Comparison of ENCODE assay signal across 9 cellular contexts in genomic region chr12:128259556-128260070, GRCh38. TPM values are rescaled to one million over a fixed set of nuclear protein-coding genes. Genes with fewer than 3 reads are reported as not detected.
DNase-seq lines count a peak whose midpoint lies in the region; ATAC-seq and TF ChIP-seq lines count a peak whose summit lies in the region.
"Had no signal": no experiment of that assay in that cellular context is flagged by ENCODE, and none has a peak within 500 bp of the region (broad histone marks: within the 10 kb centered on the region; RNA-seq: fewer than 3 reads in every experiment).

No MANE protein-coding gene starts in this region.

- 23% methylated on average over 2 of the region's 5 CpGs for WGBS in mesenchymal stem cell

- H3K4me1 ChIP-seq in mesenchymal stem cell (ENCODE audit: control insufficient read depth, insufficient read depth, low read depth, low read length), result no peaks in the 10 kb centered on the region

- no peaks in the 10 kb centered on the region for H3K79me1 ChIP-seq in mesenchymal stem cell (replicated peaks; ENCODE audit: low read length, poor library complexity, severe bottlenecking)

- peaks cover 3 to 8% of the 10 kb centered on the region in 2 experiments for H3K27me3 ChIP-seq in mesenchymal stem cell (ENCODE audit: control insufficient read depth in 1 of 2, insufficient read depth in 1 of 2, low read length in 2 of 2)

- no peak overlapping the region for H3K4me3 ChIP-seq in astrocyte of the cerebellum (ENCODE audit: low read depth, low read length)
- H3K4me3 ChIP-seq in mesenchymal stem cell (ENCODE audit: insufficient read depth in 1 of 2, low read depth in 1 of 2, low read length in 2 of 2), result no peak overlapping the region

- POLR2A ChIA-PET in activated CD4-positive, alpha-beta memory T cell treated with anti-CD3 and anti-CD28 coated beads, Interleukin-2, amount 10 ng/mL, durations not matched to agents 7 days and 5 days (lab: Charles Lee), result no interaction called here

- ATAC-seq in GM19463 (IDR thresholded peaks at IDR 0.05; ENCODE audit: unreplicated experiment), result no peak
- ATAC-seq: left colon had no signal

- no peak overlapping the region for H3K4me3 Mint-ChIP-seq in activated CD4-positive, alpha-beta memory T cell treated with anti-CD3 and anti-CD28 coated beads, Interleukin-2, amount 10 ng/mL, durations not matched to agents 7 days and 5 days

- no peak overlapping the region for H2BK12ac ChIP-seq in mesenchymal stem cell (ENCODE audit: low read length in 2 of 2)

- H3K18ac ChIP-seq in mesenchymal stem cell (ENCODE audit: low read depth in 1 of 2, low read length in 2 of 2), result no peak overlapping the region

- TF ChIP-seq CTCF in GM12872 (IDR thresholded peaks at IDR 0.05; ENCODE audit: insufficient read depth, low read depth, low read length) (peak; percentile 54), astrocyte of the cerebellum (IDR thresholded peaks at IDR 0.05; ENCODE audit: low read depth, low read length, missing control alignments) (peak; percentile 56)

- CTCF ChIA-PET in activated CD4-positive, alpha-beta memory T cell treated with anti-CD3 and anti-CD28 coated beads, Interleukin-2, amount 10 ng/mL, durations not matched to agents 7 days and 5 days (lab: Charles Lee), result interaction anchor here (0.6 to 1.2 kb wide), 5 partner anchors 11 to 122 kb away, joined by 3 to 5 read pairs (median 4); no protein-coding TSS in a partner anchor

- no peaks in the 10 kb centered on the region for H3K36me3 Mint-ChIP-seq in activated CD4-positive, alpha-beta memory T cell treated with anti-CD3 and anti-CD28 coated beads, Interleukin-2, amount 10 ng/mL, durations not matched to agents 7 days and 5 days (ENCODE audit: low read depth)

- peak; percentile 47 for DNase-seq in NCI-H1048 (lab: John Stamatoyannopoulos, UW)
- no peak for DNase-seq in astrocyte of the cerebellum (ENCODE audit: low read depth)
- DNase-seq in kidney tubule cell (ENCODE audit: low spot score), result peak; percentile 30
- no peak for DNase-seq in mesenchymal stem cell
- DNase-seq in activated CD4-positive, alpha-beta memory T cell treated with anti-CD3 and anti-CD28 coated beads, Interleukin-2, amount 10 ng/mL, durations not matched to agents 7 days and 5 days, result no peak

- in situ Hi-C loops in astrocyte of the cerebellum (cut with HindIII; ENCODE audit: low sequenced_read_pairs), result no loop called here

- no peak overlapping the region for H3K4ac ChIP-seq in mesenchymal stem cell (ENCODE audit: low read depth in 1 of 2, low read length in 2 of 2)

- no peak overlapping the region for H3K27ac Mint-ChIP-seq in activated CD4-positive, alpha-beta memory T cell treated with anti-CD3 and anti-CD28 coated beads, Interleukin-2, amount 10 ng/mL, durations not matched to agents 7 days and 5 days

- H3K9me3 ChIP-seq in mesenchymal stem cell (ENCODE audit: control insufficient read depth, low read length), result peaks cover 11% of the 10 kb centered on the region

- H2BK15ac ChIP-seq in mesenchymal stem cell (ENCODE audit: low read depth, poor library complexity, severe bottlenecking), result no peak overlapping the region

- no peak overlapping the region for H3K9ac ChIP-seq in mesenchymal stem cell (ENCODE audit: low read length)

- H4K91ac ChIP-seq in mesenchymal stem cell (ENCODE audit: low read length), result no peak overlapping the region

- no peaks in the 10 kb centered on the region for H3K36me3 ChIP-seq in mesenchymal stem cell (ENCODE audit: control insufficient read depth in 1 of 2, insufficient read depth in 2 of 2, low read depth in 1 of 2, low read length in 2 of 2)

- H3K14ac ChIP-seq in mesenchymal stem cell (ENCODE audit: low read length in 2 of 2), result no peak overlapping the region

- no peak overlapping the region for H2BK5ac ChIP-seq in mesenchymal stem cell (ENCODE audit: low read depth, low read length, poor library complexity, severe bottlenecking)

- no peak overlapping the region for H2BK120ac ChIP-seq in mesenchymal stem cell (ENCODE audit: low read depth, low read length)

- H3K9me3 Mint-ChIP-seq in activated CD4-positive, alpha-beta memory T cell treated with anti-CD3 and anti-CD28 coated beads, Interleukin-2, amount 10 ng/mL, durations not matched to agents 7 days and 5 days, result peaks cover 2% of the 10 kb centered on the region

- no peak overlapping the region for H2AK5ac ChIP-seq in mesenchymal stem cell (ENCODE audit: low read length, severe bottlenecking)

- H4K8ac ChIP-seq in mesenchymal stem cell (ENCODE audit: low read length), result no peak overlapping the region

- H3K4me1 Mint-ChIP-seq in activated CD4-positive, alpha-beta memory T cell treated with anti-CD3 and anti-CD28 coated beads, Interleukin-2, amount 10 ng/mL, durations not matched to agents 7 days and 5 days, result no peaks in the 10 kb centered on the region

- no peaks in the 10 kb centered on the region for H3K27me3 Mint-ChIP-seq in activated CD4-positive, alpha-beta memory T cell treated with anti-CD3 and anti-CD28 coated beads, Interleukin-2, amount 10 ng/mL, durations not matched to agents 7 days and 5 days

- no peak overlapping the region for H3K4me2 ChIP-seq in mesenchymal stem cell (ENCODE audit: low read length, poor library complexity, severe bottlenecking)

- no peak overlapping the region for H3K27ac ChIP-seq in mesenchymal stem cell (ENCODE audit: low read length, poor library complexity, severe bottlenecking)

- no peak overlapping the region for H2AFZ ChIP-seq in mesenchymal stem cell (ENCODE audit: low read depth, low read length)

- no peak overlapping the region for H3K23ac ChIP-seq in mesenchymal stem cell (ENCODE audit: low read length in 2 of 2)

RNA-seq across cellular contexts. Expression of gene TMEM132C, which starts 7.4 kb away (rescaled TPM):
- polyA plus RNA-seq in mesenchymal stem cell (2013, experiment 1 of 2), result not detected
- polyA plus RNA-seq in mesenchymal stem cell (2013, experiment 2 of 2), result not detected
- under 1 TPM in 1 of 2 experiments, not detected in 1; 0.05 TPM for total RNA-seq in activated CD4-positive, alpha-beta memory T cell treated with anti-CD3 and anti-CD28 coated beads, Interleukin-2, amount 10 ng/mL, durations not matched to agents 7 days and 5 days
- total RNA-seq: RPMI7951 had no signal

Comparison
In these comparisons a context has a peak if more than half of its experiments do, and no peak if none do; other contexts are left out.
1. DNase-seq: peak in NCI-H1048 (single experiment) and kidney tubule cell (single experiment); none in astrocyte of the cerebellum (single experiment), mesenchymal stem cell (single experiment) and activated CD4-positive, alpha-beta memory T cell treated with anti-CD3 and anti-CD28 coated beads, Interleukin-2, amount 10 ng/mL, durations not matched to agents 7 days and 5 days (single experiment).